In genomic region chr21:46284077-46284644, GRCh38 we compare ENCODE assay signal across 1 cellular context.
TF ChIP-seq lines count a peak whose summit lies in the region.

No MANE protein-coding gene starts in this region.

TF ChIP-seq in K562, 482 proteins besides CTCF, POLR2A, EP300 and RAD21:
- TF ChIP-seq PHF21A (IDR thresholded peaks at IDR 0.05; ENCODE audit: borderline replicate concordance, low read depth) (no peak), HLTF (IDR thresholded peaks at IDR 0.05) (no peak), SP1 (CRISPR knock-in tag; IDR thresholded peaks at IDR 0.05) (0 out of 2 replicates have a peak, but pooled peaks have one; percentile 24), ZNF280A (IDR thresholded peaks at IDR 0.05; ENCODE audit: low read depth, partially characterized antibody) (peak; percentile 92), MTA1 (IDR thresholded peaks at IDR 0.05; ENCODE audit: borderline replicate concordance) (no peak), TRIM24 (IDR thresholded peaks at IDR 0.05) (peak; percentile 39 to 42; a peak in 1 of 4 replicates), ZNF445 (CRISPR knock-in tag; IDR thresholded peaks at IDR 0.05; ENCODE audit: low read depth) (peak; percentile 70; the same call in 1 of the 2 replicates), TRIM28 (IDR thresholded peaks at IDR 0.05) (peak; percentile 71; the same call in 1 of the 2 replicates), CBX3 (IDR thresholded peaks at IDR 0.05; ENCODE audit: borderline replicate concordance in 1 of 2, low read length in 2 of 2) (peak in 1 of 2 experiments; percentile 82; a peak in 2 of 3 replicates), NFIC (IDR thresholded peaks at IDR 0.05) (0 out of 2 replicates have a peak, but pooled peaks have one; percentile 9), GTF2B (IDR thresholded peaks at IDR 0.05; ENCODE audit: extremely low read depth, insufficient read length) (no peak)
